In the genomic region with DNA sequence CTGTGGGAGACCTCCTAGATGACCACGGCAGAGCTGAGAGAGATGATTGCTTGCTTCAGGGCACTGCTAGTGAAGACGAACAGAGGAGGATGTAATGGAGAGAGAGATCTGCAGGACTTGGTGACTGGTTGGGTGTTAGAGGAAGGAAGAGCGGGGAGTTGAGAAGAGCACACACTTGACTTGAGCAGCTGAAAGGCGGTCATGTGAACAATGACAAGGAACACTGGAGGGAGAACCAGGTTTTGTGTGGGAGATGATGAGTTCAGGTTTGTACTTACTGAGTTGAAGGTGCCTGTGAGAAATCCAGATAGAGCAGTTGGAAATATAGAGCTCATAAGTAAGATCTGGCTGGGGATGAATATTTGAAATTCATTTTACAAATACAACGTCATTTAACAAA, we compare ENCODE assay signal across 21 cellular contexts.
"Had no signal": no experiment of that assay in that cellular context is flagged by ENCODE, and none has a peak within 500 bp of the region (broad histone marks: within the 10 kb centered on the region; RNA-seq: fewer than 3 reads in every experiment).

No MANE protein-coding gene starts in this region.

- DNase-seq: activated CD4-positive, alpha-beta T cell treated with anti-CD3 and anti-CD28 coated beads for 4 hours; activated CD8-positive, alpha-beta memory T cell treated with anti-CD3 and anti-CD28 coated beads, Interleukin-2, amount 50 U/mL, for 48 hours; activated CD8-positive, alpha-beta T cell treated with anti-CD3 and anti-CD28 coated beads, Interleukin-2, amount 10 ng/mL, durations not matched to agents 7 days and 5 days; activated effector memory CD4-positive, alpha-beta T cell treated with anti-CD3 and anti-CD28 coated beads, Interleukin-2, amount 50 U/mL, for 16 hours; activated naive CD4-positive, alpha-beta T cell treated with Interleukin-2 at 50 U/mL for 16 hours; activated naive CD8-positive, alpha-beta T cell treated with anti-CD3 and anti-CD28 coated beads, Interleukin-2, amount 50 U/mL, for 24 hours; activated T-cell treated with anti-CD3 and anti-CD28 coated beads, Interleukin-2, amount 50 U/mL, for 1 hour; amniotic stem cell; body of pancreas; KG1; NCI-H1092; NCI-H1417; NCI-H1930; NCI-H2107; NCI-H345; NCI-H510A; NCI-H526 treated with DMSO at 0.1 percent for 48 hours; NCI-H82; RPMI8226 had no signal

- H3K4me1 ChIP-seq: body of pancreas had no signal

- H3K9me3 ChIP-seq: ascending aorta, body of pancreas had no signal

- H3K27me3 ChIP-seq: ascending aorta, body of pancreas had no signal

- H3K27ac ChIP-seq: body of pancreas, SK-N-MC had no signal

- H3K4me3 ChIP-seq: ascending aorta, body of pancreas, SK-N-MC had no signal
